In the genomic region with DNA sequence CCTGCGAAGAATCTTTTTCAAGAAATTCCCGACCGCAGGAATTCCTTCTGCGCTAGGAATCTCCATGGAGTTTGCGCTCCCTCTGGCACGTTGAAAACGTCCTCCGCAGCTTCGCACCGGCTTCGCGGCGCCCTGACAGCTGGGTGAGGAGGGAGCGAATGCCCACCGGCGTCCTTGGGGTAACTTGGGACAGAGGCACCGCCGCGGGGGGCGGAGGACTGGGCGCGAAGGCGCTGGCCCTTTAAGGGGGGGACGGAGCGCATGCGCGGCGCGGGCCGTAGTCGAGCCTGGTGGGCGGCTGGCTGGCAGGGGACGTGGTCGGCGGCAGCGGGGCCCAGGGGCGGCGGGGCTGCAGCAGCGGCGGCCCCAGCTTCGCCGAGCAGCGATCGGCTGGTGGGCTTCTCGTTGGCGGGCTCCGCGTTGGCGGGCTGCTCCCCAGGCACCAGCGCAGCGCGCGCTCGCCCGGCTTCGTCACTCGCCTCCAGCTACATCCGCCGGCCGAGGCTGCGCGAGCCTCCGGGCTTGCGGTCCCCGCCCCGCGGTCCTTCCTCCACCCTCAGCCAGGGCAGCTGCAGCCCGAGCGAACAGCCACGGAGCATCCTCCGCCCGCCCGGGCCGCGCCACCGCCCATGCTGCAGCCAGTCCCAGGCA, we compare ENCODE assay signal across 8 cellular contexts. TPM values are rescaled to one million over a fixed set of nuclear protein-coding genes. Genes with fewer than 3 reads are reported as not detected.
A peak's percentile ranks its signal among the peaks of the same experiment; 100 is the strongest.
DNase-seq lines count a peak whose midpoint lies in the region; ATAC-seq, FAIRE-seq and TF ChIP-seq lines count a peak whose summit lies in the region.

A gene (plus strand): TSS at position 271 of the 651 bp plus-strand sequence. CDS start 1,354 bp downstream, outside the sequence.

- H3K27me3 ChIP-seq in HAP-1 (ENCODE audit: low read depth) = no peaks in the 10 kb centered on the region; the same call in 1 of the 2 replicates
- H3K27me3 ChIP-seq in keratinocyte (ENCODE audit: control insufficient read depth, extremely low read depth, insufficient read depth, low read length) = peaks cover 59% of the 10 kb centered on the region
- peaks cover 0 to 35% (median 14%) of the 10 kb centered on the region in 7 donors for H3K27me3 ChIP-seq in spleen (replicated peaks in 1 of 7)

- TF ChIP-seq POLR2A in NB4 (IDR thresholded peaks at IDR 0.05; ENCODE audit: extremely low read depth, insufficient read length) = no peak
- peak in 1 of 3 donors; percentile 40 for TF ChIP-seq POLR2A in spleen (IDR thresholded peaks at IDR 0.05)

- peak; percentile 83 to 86 for ATAC-seq in activated CD4-positive, CD25-positive, alpha-beta regulatory T cell treated with anti-CD3 and anti-CD28 coated beads, Interleukin-2, amount 50 U/mL, for 24 hours

- FAIRE-seq in keratinocyte (lab: Jason Lieb, UNC) = no peak

- H3K27ac ChIP-seq in keratinocyte (ENCODE audit: control insufficient read depth, insufficient read depth, low read length) (no peak within 1 kb of the TSS), spleen (peak within 1 kb of the TSS; percentile 35 to 91 (median 80))

- WGBS in spleen, 5 donors = 1 to 3% (median 1%) methylated on average over 17 to 76 of the region's 76 CpGs

- in situ Hi-C loops in HAP-1 (cut with MboI; ENCODE audit: low sequenced_read_pairs) = no loop called here

- H3K79me2 ChIP-seq in keratinocyte (ENCODE audit: control insufficient read depth, insufficient read depth, low read length) = no peaks in the 10 kb centered on the region

- no peaks in the 10 kb centered on the region for H3K36me3 ChIP-seq in HAP-1 (replicated peaks)
- H3K36me3 ChIP-seq in keratinocyte (ENCODE audit: control insufficient read depth in 2 of 2, extremely low read depth in 1 of 2, insufficient read depth in 2 of 2, low read length in 2 of 2) = no peaks in the 10 kb centered on the region
- H3K36me3 ChIP-seq in spleen = peaks cover 0 to 3% (median 0%) of the 10 kb centered on the region in 6 donors

- H3K4me3 ChIP-seq in GM12864 (ENCODE audit: low read depth, low read length) = peak within 1 kb of the TSS; percentile 59
- peak within 1 kb of the TSS; percentile 42 for H3K4me3 ChIP-seq in HAP-1
- H3K4me3 ChIP-seq in NB4 (ENCODE audit: low read depth, low read length) = no peak within 1 kb of the TSS
- H3K4me3 ChIP-seq in keratinocyte (ENCODE audit: control insufficient read depth in 2 of 3, extremely low read depth in 1 of 3, insufficient read depth in 2 of 3, low read depth in 1 of 3, low read length in 3 of 3) = peak within 1 kb of the TSS; percentile 32 to 65 (median 53)
- peak within 1 kb of the TSS; percentile 64 to 97 (median 75) for H3K4me3 ChIP-seq in spleen

- H3K9me3 ChIP-seq in HAP-1 = no peaks in the 10 kb centered on the region
- H3K9me3 ChIP-seq in keratinocyte (ENCODE audit: control insufficient read depth, low read depth, low read length) = no peaks in the 10 kb centered on the region
- no peaks in the 10 kb centered on the region for H3K9me3 ChIP-seq in spleen

- peak within 1 kb of the TSS; percentile 45 for H3K27ac Mint-ChIP-seq in chondrocyte (ENCODE audit: unreplicated experiment)

- H3K36me3 Mint-ChIP-seq in chondrocyte (ENCODE audit: low read depth) = peaks cover 2% of the 10 kb centered on the region

- TF ChIP-seq CTCF in GM12864 (IDR thresholded peaks at IDR 0.05; ENCODE audit: low read depth, low read length, missing control alignments) (no peak), NB4 (IDR thresholded peaks at IDR 0.05; ENCODE audit: low read depth, low read length) (no peak), chondrocyte (IDR thresholded peaks at IDR 0.05) (no peak), keratinocyte (optimal IDR thresholded peaks at IDR 0.05 in 1 of 3, IDR thresholded peaks at IDR 0.05 in 1 of 3, conservative IDR thresholded peaks at IDR 0.05 in 1 of 3; ENCODE audit: extremely low read depth in 1 of 3, insufficient read depth in 2 of 3, low read length in 3 of 3) (no peak), spleen (IDR thresholded peaks at IDR 0.05 in 8 of 11, conservative IDR thresholded peaks at IDR 0.05 in 3 of 11) (no peak)

- H2AFZ ChIP-seq in keratinocyte (ENCODE audit: control insufficient read depth, low read length) = peak within 1 kb of the TSS; percentile 79

- H3K4me1 ChIP-seq in HAP-1 (no peaks in the 10 kb centered on the region; the same call in 1 of the 2 replicates), keratinocyte (ENCODE audit: control insufficient read depth, extremely low read depth, insufficient read depth, low read length) (peaks cover 5% of the 10 kb centered on the region), spleen (peaks cover 6 to 60% (median 38%) of the 10 kb centered on the region in 6 donors)

- no peaks in the 10 kb centered on the region for H4K20me1 ChIP-seq in keratinocyte (ENCODE audit: control insufficient read depth, extremely low read depth, insufficient read depth, low read length)

- no peaks in the 10 kb centered on the region for H3K27me3 Mint-ChIP-seq in chondrocyte (ENCODE audit: low read depth)

- peak within 1 kb of the TSS; percentile 86 for H3K4me2 ChIP-seq in keratinocyte (ENCODE audit: control insufficient read depth, extremely low read depth, insufficient read depth, low read depth, low read length)

- DNase-seq in GM12864 (ENCODE audit: low read depth) (no peak), HAP-1 (ENCODE audit: low spot score in 2 of 2) (peak; percentile 25 to 72), NB4 (ENCODE audit: low read depth) (peak; percentile 80), chondrocyte (ENCODE audit: low spot score) (no peak), keratinocyte (ENCODE audit: low read depth, low spot score) (no peak), spleen (peak; percentile 92), NCI-H2029 treated with DMSO at 0.1 percent for 48 hours (lab: John Stamatoyannopoulos, UW) (no peak)

- dilution Hi-C loops in keratinocyte (cut with MboI; ENCODE audit: extremely low pct_ligation_motif_present, low sequenced_read_pairs) = no loop called here

- H3K4me3 Mint-ChIP-seq in chondrocyte (ENCODE audit: unreplicated experiment) = peak within 1 kb of the TSS; percentile 83

- no peaks in the 10 kb centered on the region for H3K9me3 Mint-ChIP-seq in chondrocyte (ENCODE audit: low read depth)

- peaks cover 33% of the 10 kb centered on the region for H3K4me1 Mint-ChIP-seq in chondrocyte (ENCODE audit: low read depth)

- intact Hi-C loops in spleen (cut with DNase I; ENCODE audit: low total_unique reads) = no loop called here

- no peaks in the 10 kb centered on the region for H3K9me1 ChIP-seq in keratinocyte (ENCODE audit: control insufficient read depth, extremely low read depth, insufficient read depth, low read length)

- no peak within 1 kb of the TSS for H3K9ac ChIP-seq in keratinocyte (ENCODE audit: control insufficient read depth, extremely low read depth, insufficient read depth, low read length)

RNA-seq across cellular contexts. Expression of the gene that starts here (rescaled TPM):
- 26.0 to 41.8 TPM (median 29.7 TPM) in 3 replicates for total RNA-seq in chondrocyte
- polyA plus RNA-seq in keratinocyte = 0.06 to 0.12 TPM (median 0.09 TPM) in 3 replicates
- not detected for polyA plus RNA-seq in keratinocyte (2011; ENCODE audit: low read depth)
- 0.02 and 0.23 TPM in 2 replicates for polyA plus RNA-seq in keratinocyte (2011; cell fraction: cytosol; rRNA removed)
- polyA plus RNA-seq in keratinocyte (2011; cell fraction: nucleus; rRNA removed) = 0.16 and 0.31 TPM in 2 replicates
- polyA plus RNA-seq in keratinocyte (2012; ENCODE audit: low replicate concordance) = 0.11 and 0.13 TPM in 2 replicates
- polyA minus RNA-seq in keratinocyte = 0.16 TPM in 1 of 3 replicates, not detected in the others
- not detected for polyA minus RNA-seq in keratinocyte (2011; cell fraction: cytosol; rRNA and poly(A)+ RNA removed)
- 0.39 TPM in 1 of 2 replicates, not detected in the other for polyA minus RNA-seq in keratinocyte (2011; cell fraction: nucleus; rRNA and poly(A)+ RNA removed)
- 10 to 100 TPM; 16.9 to 39.1 (median 27.3) TPM for total RNA-seq in spleen
- polyA plus RNA-seq in spleen = 10 to 100 TPM in 1 of 3 donors, 1 to 10 TPM in 2; 6.4 to 16.7 (median 8.2) TPM

Comparison
In these comparisons a context has a peak if more than half of its experiments do, and no peak if none do; other contexts are left out.
1. DNase-seq: peak in HAP-1 (2 of 2), NB4 (single experiment) and spleen (single experiment); none in GM12864 (single experiment), chondrocyte (single experiment), keratinocyte (single experiment) and NCI-H2029 treated with DMSO at 0.1 percent for 48 hours (single experiment).